17 cellular contexts compared by ENCODE assay signal in genomic region chr22:43849731-43850130, GRCh38. TPM values are rescaled to one million over a fixed set of nuclear protein-coding genes. Genes with fewer than 3 reads are reported as not detected.
"Had no signal": no experiment of that assay in that cellular context is flagged by ENCODE, and none has a peak within 500 bp of the region (broad histone marks: within the 10 kb centered on the region; RNA-seq: fewer than 3 reads in every experiment).

No MANE protein-coding gene starts in this region.

- H3K27ac Mint-ChIP-seq: activated CD8-positive, alpha-beta T cell treated with anti-CD3 and anti-CD28 coated beads for 36 hours; activated naive CD8-positive, alpha-beta T cell; activated T-cell treated with anti-CD3 and anti-CD28 coated beads, Interleukin-2, amount 50 U/mL, for 24 hours; activated T-helper 2 cell treated with anti-CD3 and anti-CD28 coated beads, Interferon-gamma antibody, Interleukin-2, Interleukin-4, amounts not matched to agents 10 μg/mL and 5 μg/mL and 100 μg/mL, durations not matched to agents 14 hours and 24 hours and 36 hours had no signal

- H3K36me3 Mint-ChIP-seq: activated naive CD8-positive, alpha-beta T cell had no signal

- H3K9me3 Mint-ChIP-seq: activated CD8-positive, alpha-beta T cell treated with anti-CD3 and anti-CD28 coated beads for 36 hours; activated T-cell treated with anti-CD3 and anti-CD28 coated beads, Interleukin-2, amount 50 U/mL, for 24 hours; activated T-helper 2 cell treated with anti-CD3 and anti-CD28 coated beads, Interferon-gamma antibody, Interleukin-2, Interleukin-4, amounts not matched to agents 10 μg/mL and 5 μg/mL and 100 μg/mL, durations not matched to agents 14 hours and 24 hours and 36 hours had no signal

- H3K4me3 Mint-ChIP-seq: activated CD8-positive, alpha-beta T cell treated with anti-CD3 and anti-CD28 coated beads for 36 hours; activated naive CD8-positive, alpha-beta T cell; activated T-cell treated with anti-CD3 and anti-CD28 coated beads, Interleukin-2, amount 50 U/mL, for 24 hours had no signal

- ATAC-seq: activated CD8-positive, alpha-beta T cell treated with anti-CD3 and anti-CD28 coated beads for 36 hours; body of pancreas; heart left ventricle; stimulated activated naive CD8-positive, alpha-beta T cell treated with anti-CD3 and anti-CD28 coated beads, Interleukin-15, Interleukin-2, amounts not matched to agents 100 U/mL and 50 U/mL, for 24 hours had no signal

- DNase-seq: activated CD4-positive, alpha-beta T cell treated with anti-CD3 and anti-CD28 coated beads for 48 hours; activated CD4-positive, CD25-positive, alpha-beta regulatory T cell; activated CD8-positive, alpha-beta T cell treated with anti-CD3 and anti-CD28 coated beads for 36 hours; activated T-cell treated with anti-CD3 and anti-CD28 coated beads, Interleukin-2, amount 50 U/mL, for 24 hours; amygdala; body of pancreas; left ventricle myocardium inferior; mammary epithelial cell; occipital lobe; retina; stimulated activated naive CD8-positive, alpha-beta T cell treated with anti-CD3 and anti-CD28 coated beads, Interleukin-15, Interleukin-2, amounts not matched to agents 100 U/mL and 50 U/mL, for 24 hours; substantia nigra had no signal

- H3K27me3 Mint-ChIP-seq: activated naive CD8-positive, alpha-beta T cell had no signal

RNA-seq across cellular contexts. Expression of gene SULT4A1, which starts 12.6 kb away (rescaled TPM):
- total RNA-seq: activated CD8-positive, alpha-beta T cell treated with anti-CD3 and anti-CD28 coated beads for 36 hours; activated T-helper 2 cell treated with anti-CD3 and anti-CD28 coated beads, Interferon-gamma antibody, Interleukin-2, Interleukin-4, amounts not matched to agents 10 μg/mL and 5 μg/mL and 100 μg/mL, durations not matched to agents 14 hours and 24 hours and 36 hours had no signal

RNA-seq across cellular contexts. Expression of gene PNPLA5, which starts 42.1 kb away (rescaled TPM):
- total RNA-seq: activated CD8-positive, alpha-beta T cell treated with anti-CD3 and anti-CD28 coated beads for 36 hours; activated T-helper 2 cell treated with anti-CD3 and anti-CD28 coated beads, Interferon-gamma antibody, Interleukin-2, Interleukin-4, amounts not matched to agents 10 μg/mL and 5 μg/mL and 100 μg/mL, durations not matched to agents 14 hours and 24 hours and 36 hours; body of pancreas; heart left ventricle; kidney epithelial cell; left ventricle myocardium inferior; occipital lobe; tibial nerve had no signal
